ENCODE assay signal across 8 cellular contexts in genomic region chr11:57741132-57742086, GRCh38. TPM values are rescaled to one million over a fixed set of nuclear protein-coding genes. Genes with fewer than 3 reads are reported as not detected.
DNase-seq lines count a peak whose midpoint lies in the region; ATAC-seq and TF ChIP-seq lines count a peak whose summit lies in the region.

Gene SELENOH, plus strand, starts transcription at chr11:57741491. Its CDS starts 105 bp downstream, at chr11:57741596.

- H4K20me1 ChIP-seq in DOHH2 (ENCODE audit: control insufficient read depth, insufficient read depth, low read depth, low read length) (no peaks in the 10 kb centered on the region), GM23338 (replicated peaks; ENCODE audit: insufficient read depth) (no peaks in the 10 kb centered on the region; the same call in 1 of the 2 replicates), fibroblast of lung (ENCODE audit: control insufficient read depth, extremely low read depth, insufficient read depth, low read length) (no peaks in the 10 kb centered on the region)

- peak within 1 kb of the TSS; percentile 95 for H3K4me3 Mint-ChIP-seq in GM23338
- peak within 1 kb of the TSS; percentile 100 for H3K4me3 Mint-ChIP-seq in activated T-helper 17 cell treated with anti-CD3 and anti-CD28 coated beads, Interleukin-2, amount 50 U/mL, for 72 hours
- H3K4me3 Mint-ChIP-seq in naive thymus-derived CD4-positive, alpha-beta T cell, result peak within 1 kb of the TSS; percentile 90 to 100 (median 99)
- peak within 1 kb of the TSS; percentile 95 to 100 for H3K4me3 Mint-ChIP-seq in stimulated activated naive B cell treated with anti-CD40 and anti-IgM and Interleukin-4, amounts not matched to agents 10 μg/mL and 1 μg/mL and 100 μg/mL, for 72 hours

- peaks cover 19% of the 10 kb centered on the region for H3K27me3 Mint-ChIP-seq in GM23338 (ENCODE audit: insufficient read depth, low read depth, poor library complexity)
- no peaks in the 10 kb centered on the region for H3K27me3 Mint-ChIP-seq in activated T-helper 17 cell treated with anti-CD3 and anti-CD28 coated beads, Interleukin-2, amount 50 U/mL, for 72 hours
- H3K27me3 Mint-ChIP-seq in naive thymus-derived CD4-positive, alpha-beta T cell, result no peaks in the 10 kb centered on the region
- no peaks in the 10 kb centered on the region for H3K27me3 Mint-ChIP-seq in stimulated activated naive B cell treated with anti-CD40 and anti-IgM and Interleukin-4, amounts not matched to agents 10 μg/mL and 1 μg/mL and 100 μg/mL, for 72 hours

- DNase-seq in GM23338 (ENCODE audit: low spot score) (peak; percentile 99), LHCN-M2 (ENCODE audit: low read depth) (peak; percentile 96), RPMI8226 (peak; percentile 99), fibroblast of lung (ENCODE audit: low read depth in 2 of 2) (peak; percentile 97 to 99)
- peak; percentile 75 to 96 (median 91) for DNase-seq in naive thymus-derived CD4-positive, alpha-beta T cell
- peak; percentile 97 for DNase-seq in stimulated activated naive B cell treated with anti-CD40 and anti-IgM and Interleukin-4, amounts not matched to agents 10 μg/mL and 1 μg/mL and 100 μg/mL, for 72 hours

- H3K4me2 ChIP-seq in DOHH2 (ENCODE audit: low read length), result peak within 1 kb of the TSS; percentile 100
- peak within 1 kb of the TSS; percentile 98 for H3K4me2 ChIP-seq in GM23338
- peak within 1 kb of the TSS; percentile 92 for H3K4me2 ChIP-seq in fibroblast of lung (ENCODE audit: extremely low read depth, insufficient read depth, low read length)

- H3K27ac Mint-ChIP-seq in GM23338, result peak within 1 kb of the TSS; percentile 98
- peak within 1 kb of the TSS; percentile 100 for H3K27ac Mint-ChIP-seq in activated T-helper 17 cell treated with anti-CD3 and anti-CD28 coated beads, Interleukin-2, amount 50 U/mL, for 72 hours
- H3K27ac Mint-ChIP-seq in naive thymus-derived CD4-positive, alpha-beta T cell, result peak within 1 kb of the TSS; percentile 97 to 100 (median 98)
- H3K27ac Mint-ChIP-seq in stimulated activated naive B cell treated with anti-CD40 and anti-IgM and Interleukin-4, amounts not matched to agents 10 μg/mL and 1 μg/mL and 100 μg/mL, for 72 hours, result peak within 1 kb of the TSS; percentile 99

- CTCF ChIA-PET in naive thymus-derived CD4-positive, alpha-beta T cell (lab: Charles Lee), result interaction anchor here (2.2 kb wide), 1 partner anchor 59 kb away, joined by 16 read pairs; no protein-coding TSS in a partner anchor

- H3F3A ChIP-seq in DOHH2 (ENCODE audit: control insufficient read depth, insufficient read depth), result 0 out of 2 replicates have a peak, but pooled peaks cover 13% of the 10 kb centered on the region
- H3F3A ChIP-seq in GM23338 (replicated peaks; ENCODE audit: low read depth), result peaks cover 37% of the 10 kb centered on the region

- H2AFZ ChIP-seq in GM23338 (peak within 1 kb of the TSS; percentile 44; the same call in 1 of the 2 replicates), fibroblast of lung (ENCODE audit: low read length) (peak within 1 kb of the TSS; percentile 79)

- H3K27me3 ChIP-seq in DOHH2 (ENCODE audit: control insufficient read depth, low read length) (no peaks in the 10 kb centered on the region), GM23338 (ENCODE audit: insufficient read depth) (no peaks in the 10 kb centered on the region), fibroblast of lung (ENCODE audit: control insufficient read depth, insufficient read depth, low read length) (no peaks in the 10 kb centered on the region)
- no peaks in the 10 kb centered on the region for H3K27me3 ChIP-seq in naive thymus-derived CD4-positive, alpha-beta T cell (ENCODE audit: control insufficient read depth in 2 of 2, insufficient read depth in 2 of 2, low read length in 2 of 2)

- no peaks in the 10 kb centered on the region for H3K9me2 ChIP-seq in DOHH2 (replicated peaks; ENCODE audit: control insufficient read depth, low read length)
- no peaks in the 10 kb centered on the region for H3K9me2 ChIP-seq in GM23338 (ENCODE audit: insufficient read depth)

- H3K9me3 ChIP-seq in DOHH2 (ENCODE audit: control insufficient read depth, insufficient read depth, low read length) (no peaks in the 10 kb centered on the region), fibroblast of lung (ENCODE audit: control insufficient read depth, insufficient read depth, low read depth, low read length) (no peaks in the 10 kb centered on the region)
- no peaks in the 10 kb centered on the region for H3K9me3 ChIP-seq in naive thymus-derived CD4-positive, alpha-beta T cell (ENCODE audit: control insufficient read depth in 2 of 3, low read length in 3 of 3)

- peaks cover 67% of the 10 kb centered on the region for H3K36me3 Mint-ChIP-seq in GM23338 (ENCODE audit: low read depth)
- H3K36me3 Mint-ChIP-seq in activated T-helper 17 cell treated with anti-CD3 and anti-CD28 coated beads, Interleukin-2, amount 50 U/mL, for 72 hours (ENCODE audit: low read depth), result peaks cover 95% of the 10 kb centered on the region
- H3K36me3 Mint-ChIP-seq in naive thymus-derived CD4-positive, alpha-beta T cell, result peaks cover 4 to 42% (median 18%) of the 10 kb centered on the region in 5 donors
- peaks cover 44 to 69% of the 10 kb centered on the region in 2 donors for H3K36me3 Mint-ChIP-seq in stimulated activated naive B cell treated with anti-CD40 and anti-IgM and Interleukin-4, amounts not matched to agents 10 μg/mL and 1 μg/mL and 100 μg/mL, for 72 hours

- POLR2A ChIA-PET in naive thymus-derived CD4-positive, alpha-beta T cell (lab: Charles Lee), result interaction anchor here (0.6 to 4.0 kb wide), 30 partner anchors 10 to 902 kb away, joined by 3 to 26 read pairs (median 4); partner anchors contain the start of genes BTBD18, LPXN, MED19 and SSRP1

- H3K4me3 ChIP-seq in DOHH2 (ENCODE audit: low read length) (peak within 1 kb of the TSS; percentile 84), GM23338 (peak within 1 kb of the TSS; percentile 99), fibroblast of lung (replicated peaks in 1 of 4; ENCODE audit: control extremely low read depth in 1 of 4, insufficient read depth in 1 of 4, low read depth in 3 of 4, low read length in 4 of 4) (peak within 1 kb of the TSS; percentile 74 to 98 (median 90))
- H3K4me3 ChIP-seq in naive thymus-derived CD4-positive, alpha-beta T cell (ENCODE audit: low read length), result peak within 1 kb of the TSS; percentile 86

- peaks cover 82% of the 10 kb centered on the region for H3K36me3 ChIP-seq in DOHH2 (ENCODE audit: control insufficient read depth, low read length)
- H3K36me3 ChIP-seq in GM23338 (ENCODE audit: insufficient read depth), result peaks cover 27% of the 10 kb centered on the region
- peaks cover 15% of the 10 kb centered on the region for H3K36me3 ChIP-seq in fibroblast of lung (ENCODE audit: control insufficient read depth, insufficient read depth, low read length)
- H3K36me3 ChIP-seq in naive thymus-derived CD4-positive, alpha-beta T cell (ENCODE audit: control insufficient read depth in 2 of 3, insufficient read depth in 3 of 3, low read length in 3 of 3), result peaks cover 0 to 56% (median 5%) of the 10 kb centered on the region in 3 experiments

- H3K79me2 ChIP-seq in DOHH2 (ENCODE audit: control insufficient read depth, low read length) (peaks cover 32% of the 10 kb centered on the region), GM23338 (replicated peaks; ENCODE audit: insufficient read depth) (peaks cover 23% of the 10 kb centered on the region), fibroblast of lung (ENCODE audit: control insufficient read depth, insufficient read depth, low read length) (peaks cover 15% of the 10 kb centered on the region)

- ATAC-seq in GM23338, result peak; percentile 97
- ATAC-seq in activated T-helper 17 cell treated with anti-CD3 and anti-CD28 coated beads, Interleukin-2, amount 50 U/mL, for 72 hours (replicated peaks), result peak; percentile 92
- ATAC-seq in naive thymus-derived CD4-positive, alpha-beta T cell, result peak; percentile 94
- ATAC-seq in stimulated activated naive B cell treated with anti-CD40 and anti-IgM and Interleukin-4, amounts not matched to agents 10 μg/mL and 1 μg/mL and 100 μg/mL, for 72 hours (replicated peaks), result peak; percentile 90 to 91

- intact Hi-C loops in naive thymus-derived CD4-positive, alpha-beta T cell (cut with micrococcal nuclease), result loop anchor here (1.0 to 10.0 kb wide), 14 partner anchors 29 to 1313 kb away; partner anchors contain the start of genes CLP1 (in 2 of the 2), MED19 (in 2 of the 2), SSRP1 (in 2 of the 2) and TIMM10 (in 2 of the 2)

- H3K4me1 Mint-ChIP-seq in GM23338, result peaks cover 15% of the 10 kb centered on the region
- peaks cover 16% of the 10 kb centered on the region for H3K4me1 Mint-ChIP-seq in activated T-helper 17 cell treated with anti-CD3 and anti-CD28 coated beads, Interleukin-2, amount 50 U/mL, for 72 hours
- peaks cover 12 to 50% (median 41%) of the 10 kb centered on the region in 7 donors for H3K4me1 Mint-ChIP-seq in naive thymus-derived CD4-positive, alpha-beta T cell
- H3K4me1 Mint-ChIP-seq in stimulated activated naive B cell treated with anti-CD40 and anti-IgM and Interleukin-4, amounts not matched to agents 10 μg/mL and 1 μg/mL and 100 μg/mL, for 72 hours, result peaks cover 21 to 36% of the 10 kb centered on the region in 2 donors

- peak within 1 kb of the TSS; percentile 65 for H3K27ac ChIP-seq in DOHH2 (ENCODE audit: low read depth, low read length)
- peak within 1 kb of the TSS; percentile 96 for H3K27ac ChIP-seq in GM23338 (ENCODE audit: low read depth)
- H3K27ac ChIP-seq in fibroblast of lung (ENCODE audit: insufficient read depth, low read length), result peak within 1 kb of the TSS; percentile 85
- peak within 1 kb of the TSS; percentile 93 for H3K27ac ChIP-seq in naive thymus-derived CD4-positive, alpha-beta T cell (ENCODE audit: low read depth, low read length)

- TF ChIP-seq CTCF in DOHH2 (IDR thresholded peaks at IDR 0.05; ENCODE audit: low read depth, low read length, poor library complexity, severe bottlenecking) (no peak), GM23338 (conservative IDR thresholded peaks at IDR 0.05; ENCODE audit: low read depth in 2 of 2) (no peak), fibroblast of lung (conservative IDR thresholded peaks at IDR 0.05 in 1 of 2, IDR thresholded peaks at IDR 0.05 in 1 of 2; ENCODE audit: low read depth in 1 of 2, low read length in 2 of 2) (no peak)

- H3K9ac ChIP-seq in fibroblast of lung (ENCODE audit: insufficient read depth, low read length), result peak within 1 kb of the TSS; percentile 97

- H3K4me1 ChIP-seq in DOHH2 (ENCODE audit: control insufficient read depth, low read length), result peaks cover 15% of the 10 kb centered on the region
- peaks cover 9% of the 10 kb centered on the region for H3K4me1 ChIP-seq in GM23338 (ENCODE audit: insufficient read depth)
- H3K4me1 ChIP-seq in fibroblast of lung (ENCODE audit: control insufficient read depth, extremely low read depth, insufficient read depth, low read length), result peaks cover 3% of the 10 kb centered on the region
- H3K4me1 ChIP-seq in naive thymus-derived CD4-positive, alpha-beta T cell (ENCODE audit: control insufficient read depth in 2 of 2, insufficient read depth in 2 of 2, low read length in 2 of 2), result peaks cover 16 to 23% of the 10 kb centered on the region in 2 donors

- no peaks in the 10 kb centered on the region for H3K9me3 Mint-ChIP-seq in GM23338
- no peaks in the 10 kb centered on the region for H3K9me3 Mint-ChIP-seq in activated T-helper 17 cell treated with anti-CD3 and anti-CD28 coated beads, Interleukin-2, amount 50 U/mL, for 72 hours
- H3K9me3 Mint-ChIP-seq in naive thymus-derived CD4-positive, alpha-beta T cell, result peaks cover 0 to 4% (median 0%) of the 10 kb centered on the region in 11 donors
- no peaks in the 10 kb centered on the region for H3K9me3 Mint-ChIP-seq in stimulated activated naive B cell treated with anti-CD40 and anti-IgM and Interleukin-4, amounts not matched to agents 10 μg/mL and 1 μg/mL and 100 μg/mL, for 72 hours

RNA-seq across cellular contexts. Expression of gene SELENOH, which starts in this region (rescaled TPM):
- 282 and 311 TPM in 2 replicates for total RNA-seq in GM23338 (2014; rRNA removed; shearing (Covaris generic))
- polyA plus RNA-seq in GM23338 (2016; fragmentation: Nextera tagmentation; extraction: Ambion mirVana) (363 and 379 TPM in 2 replicates), fibroblast of lung (69.6 and 73.3 TPM in 2 replicates)
- total RNA-seq in LHCN-M2 (2014; rRNA removed) (123 and 183 TPM in 2 replicates), fibroblast of lung (93.0 and 99.1 TPM in 2 replicates)
- polyA plus RNA-seq in LHCN-M2 (2012), result 237 TPM
- total RNA-seq in activated T-helper 17 cell treated with anti-CD3 and anti-CD28 coated beads, Interleukin-2, amount 50 U/mL, for 72 hours, result 100 to 1,000 TPM; 149 to 175 TPM
- 133 and 173 TPM in 2 replicates for polyA plus RNA-seq in fibroblast of lung (2012)
- polyA minus RNA-seq in fibroblast of lung (ENCODE audit: low replicate concordance), result 3.7 and 6.8 TPM in 2 replicates
- 100 to 1,000 TPM in 3 of 5 experiments, 10 to 100 TPM in 2; 93.6 to 193 (median 124) TPM for total RNA-seq in naive thymus-derived CD4-positive, alpha-beta T cell
- 100 to 1,000 TPM; 339 to 382 TPM for polyA plus RNA-seq in naive thymus-derived CD4-positive, alpha-beta T cell

Comparison
In these comparisons a context has a peak if more than half of its experiments do, and no peak if none do; other contexts are left out.
1. Peak in every context shown above with its lines: DNase-seq, ATAC-seq, H3K4me3 ChIP-seq and H3K27ac ChIP-seq.